In genomic region chr6:37630281-37630799, GRCh38 we compare ENCODE assay signal across 8 cellular contexts.
DNase-seq lines count a peak whose midpoint lies in the region; ATAC-seq and TF ChIP-seq lines count a peak whose summit lies in the region.

No MANE protein-coding gene starts in this region.

- no peak overlapping the region for H2AFZ ChIP-seq in smooth muscle cell (ENCODE audit: low read depth)

- CTCF ChIA-PET in WTC11 (lab: Charles Lee) = interaction anchor here (0.7 to 1.9 kb wide), 4 partner anchors 12 to 92 kb away, joined by 3 to 5 read pairs (median 4); no protein-coding TSS in a partner anchor

- H3K27me3 ChIP-seq in smooth muscle cell (ENCODE audit: low read depth) = peaks cover 6% of the 10 kb centered on the region

- no peak overlapping the region for H3K4me3 ChIP-seq in smooth muscle cell

- no peak overlapping the region for H3K27ac Mint-ChIP-seq in WTC11

- H3K4me3 Mint-ChIP-seq in WTC11 = no peak overlapping the region

- no peaks in the 10 kb centered on the region for H3F3A ChIP-seq in smooth muscle cell (ENCODE audit: low read depth)

- H3K9ac ChIP-seq in smooth muscle cell (ENCODE audit: low read depth) = no peak overlapping the region

- POLR2A ChIA-PET in WTC11 (lab: Charles Lee) = interaction anchor here (0.6 to 1.4 kb wide), 2 partner anchors 18 to 35 kb away, joined by 3 read pairs; no protein-coding TSS in a partner anchor

- H3K36me3 Mint-ChIP-seq in WTC11 = no peaks in the 10 kb centered on the region

- H3K4me1 ChIP-seq in smooth muscle cell (ENCODE audit: low read depth) = no peaks in the 10 kb centered on the region

- H3K9me3 Mint-ChIP-seq in WTC11 = no peaks in the 10 kb centered on the region

- no peak overlapping the region for H3K4me2 ChIP-seq in smooth muscle cell

- in situ Hi-C loops in SK-MEL-5 (cut with HindIII; ENCODE audit: low pct_unique_long_range_greater_than_20kb, low sequenced_read_pairs) = no loop called here

- no peaks in the 10 kb centered on the region for H3K79me2 ChIP-seq in smooth muscle cell (ENCODE audit: low read depth)

- H4K20me1 ChIP-seq in smooth muscle cell (ENCODE audit: low read depth) = no peaks in the 10 kb centered on the region

- no peaks in the 10 kb centered on the region for H3K36me3 ChIP-seq in smooth muscle cell (ENCODE audit: low read depth)

- DNase-seq in HK-2 (ENCODE audit: unreplicated experiment) = peak; percentile 91
- peak; percentile 37 for DNase-seq in SK-MEL-5 (ENCODE audit: low read depth, low spot score)
- peak; percentile 94 for DNase-seq in fibroblast of peridontal ligament (ENCODE audit: extremely low read depth)
- DNase-seq in smooth muscle cell (lab: John Stamatoyannopoulos, UW; ENCODE audit: unreplicated experiment) = no peak
- no peak for DNase-seq in WTC11 (ENCODE audit: low spot score)
- no peak for DNase-seq in NCI-H2029 treated with DMSO at 0.1 percent for 48 hours (lab: John Stamatoyannopoulos, UW)
- DNase-seq in activated T-cell treated with anti-CD3 and anti-CD28 coated beads, Interleukin-2, amount 50 U/mL, for 48 hours = no peak

- H3K4me1 Mint-ChIP-seq in WTC11 = peaks cover 5% of the 10 kb centered on the region

- peak overlapping the region; percentile 62 for H3K27ac ChIP-seq in smooth muscle cell (ENCODE audit: low read depth)

- no peak for TF ChIP-seq CTCF in smooth muscle cell (IDR thresholded peaks at IDR 0.05; ENCODE audit: borderline replicate concordance, insufficient read depth, poor library complexity, severe bottlenecking)
- no peak for TF ChIP-seq CTCF in WTC11 (IDR thresholded peaks at IDR 0.05)

- WGBS in smooth muscle cell (ENCODE audit: low lambda C conversion rate) = 44% methylated on average over 5 of the region's 5 CpGs

- ATAC-seq in HG03342 (IDR thresholded peaks at IDR 0.05; ENCODE audit: unreplicated experiment) (no peak), WTC11 (no peak)

- peaks cover 4% of the 10 kb centered on the region; the same call in 1 of the 2 replicates for H3K27me3 Mint-ChIP-seq in WTC11 (ENCODE audit: low read depth)

- no peaks in the 10 kb centered on the region for H3K9me3 ChIP-seq in smooth muscle cell (replicated peaks; ENCODE audit: low read depth)

TF ChIP-seq in WTC11, 78 proteins besides CTCF, POLR2A, EP300 and RAD21:
- TF ChIP-seq ZMAT4 (CRISPR knock-in tag; IDR thresholded peaks at IDR 0.05) = no peak
- no peak for TF ChIP-seq FOXP1 (CRISPR knock-in tag; IDR thresholded peaks at IDR 0.05; ENCODE audit: borderline replicate concordance)
- TF ChIP-seq MXD4 (CRISPR knock-in tag; IDR thresholded peaks at IDR 0.05; ENCODE audit: borderline replicate concordance) = no peak
- no peak for TF ChIP-seq SMAD3 (CRISPR knock-in tag; IDR thresholded peaks at IDR 0.05; ENCODE audit: borderline replicate concordance)
- TF ChIP-seq ETV6 (CRISPR knock-in tag; IDR thresholded peaks at IDR 0.05) = no peak
- TF ChIP-seq FOXK1 (CRISPR knock-in tag; IDR thresholded peaks at IDR 0.05) = no peak
- TF ChIP-seq TEAD1 (CRISPR knock-in tag; IDR thresholded peaks at IDR 0.05) = no peak

Comparison
In these comparisons a context has a peak if more than half of its experiments do, and no peak if none do; other contexts are left out.
1. DNase-seq: peak in HK-2 (single experiment), SK-MEL-5 (single experiment) and fibroblast of peridontal ligament (single experiment); none in smooth muscle cell (single experiment), WTC11 (single experiment), NCI-H2029 treated with DMSO at 0.1 percent for 48 hours (single experiment) and activated T-cell treated with anti-CD3 and anti-CD28 coated beads, Interleukin-2, amount 50 U/mL, for 48 hours (0 of 2).